In genomic region chr1:213066363-213066762, GRCh38 we compare ENCODE assay signal across 23 cellular contexts. TPM values are rescaled to one million over a fixed set of nuclear protein-coding genes. Genes with fewer than 3 reads are reported as not detected.
DNase-seq lines count a peak whose midpoint lies in the region; ATAC-seq, FAIRE-seq and TF ChIP-seq lines count a peak whose summit lies in the region.
"Had no signal": no experiment of that assay in that cellular context is flagged by ENCODE, and none has a peak within 500 bp of the region (broad histone marks: within the 10 kb centered on the region; RNA-seq: fewer than 3 reads in every experiment).

No MANE protein-coding gene starts in this region.

- no peak for TF ChIP-seq EP300 in K562 (IDR thresholded peaks at IDR 0.05; ENCODE audit: low read length)

- dilution Hi-C loops in IMR-90 (cut with HindIII; ENCODE audit: low sequenced_read_pairs, unreplicated experiment): no loop called here

- no peak overlapping the region for H3K14ac ChIP-seq in IMR-90 (replicated peaks; ENCODE audit: low read depth, low read length)

- H2BK120ac ChIP-seq in IMR-90 (ENCODE audit: low read depth, low read length) (no peak overlapping the region), mesendoderm (ENCODE audit: low read depth, low read length) (no peak overlapping the region)

- no TSS peak for BruUV-seq in IMR-90 (replicated peaks; lab: Mats Ljungman, UMichigan)
- no TSS peak for BruUV-seq in K562 (replicated peaks; lab: Mats Ljungman, UMichigan)

- H3K27ac Mint-ChIP-seq in GM23338: no peak overlapping the region; the same call in 1 of the 2 replicates
- no peak overlapping the region for H3K27ac Mint-ChIP-seq in activated CD8-positive, alpha-beta T cell treated with anti-CD3 and anti-CD28 coated beads, Interleukin-2, amount 10 ng/mL, durations not matched to agents 7 days and 5 days
- H3K27ac Mint-ChIP-seq: CD4-positive, alpha-beta memory T cell had no signal

- H3K4me1 ChIP-seq in GM23338 (ENCODE audit: insufficient read depth): peaks cover 11% of the 10 kb centered on the region
- no peaks in the 10 kb centered on the region for H3K4me1 ChIP-seq in IMR-90 (ENCODE audit: control insufficient read depth, insufficient read depth, low read length)
- H3K4me1 ChIP-seq in K562 (replicated peaks in 1 of 2; ENCODE audit: control insufficient read depth in 2 of 2, insufficient read depth in 2 of 2, low read length in 2 of 2): peaks cover 3 to 32% of the 10 kb centered on the region in 2 experiments; a peak in 4 of 5 replicates
- peaks cover 9% of the 10 kb centered on the region for H3K4me1 ChIP-seq in mesendoderm (ENCODE audit: control insufficient read depth, low read depth, low read length)
- peaks cover 13% of the 10 kb centered on the region for H3K4me1 ChIP-seq in left ventricle myocardium inferior
- H3K4me1 ChIP-seq in vagina: peaks cover 9% of the 10 kb centered on the region

- no peak overlapping the region for H2AFZ ChIP-seq in GM23338
- H2AFZ ChIP-seq in IMR-90 (replicated peaks; ENCODE audit: low read length, poor library complexity): no peak overlapping the region
- no peak overlapping the region for H2AFZ ChIP-seq in K562 (ENCODE audit: low read depth, low read length)

- H2BK15ac ChIP-seq in IMR-90 (ENCODE audit: low read depth, low read length): no peak overlapping the region
- no peak overlapping the region for H2BK15ac ChIP-seq in mesendoderm (replicated peaks; ENCODE audit: low read depth)

- H4K20me1 ChIP-seq in GM23338 (replicated peaks; ENCODE audit: insufficient read depth) (peaks cover 4% of the 10 kb centered on the region; the same call in 1 of the 2 replicates), IMR-90 (ENCODE audit: insufficient read depth, low read length) (peaks cover 10% of the 10 kb centered on the region; the same call in 1 of the 2 replicates), K562 (replicated peaks; ENCODE audit: control insufficient read depth, insufficient read depth, low read length) (peaks cover 7% of the 10 kb centered on the region; the same call in 1 of the 2 replicates)

- H2AK5ac ChIP-seq in IMR-90 (ENCODE audit: low read depth, low read length) (no peak overlapping the region), mesendoderm (ENCODE audit: low read length) (no peak overlapping the region)

- ATAC-seq in GM23338 (peak; percentile 60), IMR-90 (ENCODE audit: low read depth) (no peak), K562 (peak; percentile 5; the same call in 2 of the 3 replicates)
- ATAC-seq in activated CD8-positive, alpha-beta T cell treated with anti-CD3 and anti-CD28 coated beads, Interleukin-2, amount 10 ng/mL, durations not matched to agents 7 days and 5 days: no peak
- ATAC-seq: GM12878, HCT116 had no signal

- H2AK9ac ChIP-seq in IMR-90 (replicated peaks; ENCODE audit: low read depth, low read length, poor library complexity): no peak overlapping the region

- H3K4ac ChIP-seq in IMR-90 (ENCODE audit: low read depth, low read length): no peak overlapping the region
- H3K4ac ChIP-seq in mesendoderm (ENCODE audit: low read depth, low read length): no peak overlapping the region

- no peak overlapping the region for H3K4me3 ChIP-seq in GM23338
- no peak overlapping the region for H3K4me3 ChIP-seq in IMR-90 (ENCODE audit: insufficient read depth, low read depth, low read length)
- H3K4me3 ChIP-seq in K562: no peak overlapping the region
- H3K4me3 ChIP-seq in mesendoderm (ENCODE audit: low read length): no peak overlapping the region
- no peak overlapping the region for H3K4me3 ChIP-seq in left ventricle myocardium inferior
- no peak overlapping the region for H3K4me3 ChIP-seq in vagina
- H3K4me3 ChIP-seq: GM12878 had no signal

- H3K18ac ChIP-seq in IMR-90 (ENCODE audit: low read depth, low read length) (no peak overlapping the region), mesendoderm (ENCODE audit: low read length) (no peak overlapping the region)

- H3K9me3 Mint-ChIP-seq in GM23338: no peaks in the 10 kb centered on the region
- H3K9me3 Mint-ChIP-seq in activated CD8-positive, alpha-beta T cell treated with anti-CD3 and anti-CD28 coated beads, Interleukin-2, amount 10 ng/mL, durations not matched to agents 7 days and 5 days (ENCODE audit: insufficient read depth): no peaks in the 10 kb centered on the region
- H3K9me3 Mint-ChIP-seq: CD4-positive, alpha-beta memory T cell had no signal

- H3K9me1 ChIP-seq in IMR-90 (ENCODE audit: insufficient read depth, low read length) (peaks cover 3% of the 10 kb centered on the region; the same call in 1 of the 2 replicates), K562 (ENCODE audit: control insufficient read depth, insufficient read depth, low read length) (no peaks in the 10 kb centered on the region)

- H3K4me2 ChIP-seq in GM23338 (no peak overlapping the region; the same call in 1 of the 2 replicates), IMR-90 (ENCODE audit: low read depth, low read length) (no peak overlapping the region), K562 (ENCODE audit: insufficient read depth, low read length) (no peak overlapping the region), mesendoderm (ENCODE audit: low read length) (no peak overlapping the region)

- no peaks in the 10 kb centered on the region for H3K36me3 ChIP-seq in GM23338 (ENCODE audit: insufficient read depth)
- H3K36me3 ChIP-seq in IMR-90 (ENCODE audit: control insufficient read depth, insufficient read depth, low read length): no peaks in the 10 kb centered on the region
- H3K36me3 ChIP-seq in K562 (ENCODE audit: control insufficient read depth, insufficient read depth, low read length): no peaks in the 10 kb centered on the region; the same call in 2 of the 3 replicates
- H3K36me3 ChIP-seq in mesendoderm (ENCODE audit: control insufficient read depth, insufficient read depth, low read length): no peaks in the 10 kb centered on the region
- H3K36me3 ChIP-seq in left ventricle myocardium inferior: no peaks in the 10 kb centered on the region
- no peaks in the 10 kb centered on the region for H3K36me3 ChIP-seq in vagina

- intact Hi-C loops in IMR-90 (cut with micrococcal nuclease): no loop called here
- intact Hi-C loops in K562 (cut with micrococcal nuclease): loop anchor here (5.0 kb wide), 1 partner anchor 399 kb away; no protein-coding TSS in a partner anchor
- intact Hi-C loops in left ventricle myocardium inferior (cut with micrococcal nuclease): no loop called here
- intact Hi-C loops in vagina (cut with DNase I): no loop called here

- H3K79me1 ChIP-seq in IMR-90 (ENCODE audit: low read depth in 1 of 2, low read length in 2 of 2) (peaks cover 16 to 33% of the 10 kb centered on the region in 2 experiments), mesendoderm (ENCODE audit: low read length) (peaks cover 5% of the 10 kb centered on the region)

- H4K5ac ChIP-seq in IMR-90 (ENCODE audit: low read depth, low read length): no peak overlapping the region
- no peak overlapping the region for H4K5ac ChIP-seq in mesendoderm (ENCODE audit: low read length)

- H3K4me1 Mint-ChIP-seq in GM23338: peaks cover 20% of the 10 kb centered on the region
- H3K4me1 Mint-ChIP-seq in activated CD8-positive, alpha-beta T cell treated with anti-CD3 and anti-CD28 coated beads, Interleukin-2, amount 10 ng/mL, durations not matched to agents 7 days and 5 days (ENCODE audit: low read depth): peaks cover 15% of the 10 kb centered on the region

- 50% methylated on average over 1 of the region's 2 CpGs; no CpG with 5 or more reads in 1 of the 2 experiments for WGBS in IMR-90 (ENCODE audit: extremely low coverage in 2 of 2, insufficient read length in 1 of 2), 2 experiments
- 35% methylated on average over 2 of the region's 2 CpGs for WGBS in K562 (ENCODE audit: insufficient coverage, low coverage, missing lambda C conversion rate)
- WGBS in mesendoderm (ENCODE audit: extremely low coverage, insufficient coverage, low lambda C conversion rate): no CpG with 5 or more reads among the region's 2 CpGs

- no peaks in the 10 kb centered on the region for H3K36me3 Mint-ChIP-seq in GM23338 (ENCODE audit: low read depth)
- no peaks in the 10 kb centered on the region for H3K36me3 Mint-ChIP-seq in activated CD8-positive, alpha-beta T cell treated with anti-CD3 and anti-CD28 coated beads, Interleukin-2, amount 10 ng/mL, durations not matched to agents 7 days and 5 days (ENCODE audit: low read depth)
- H3K36me3 Mint-ChIP-seq: CD4-positive, alpha-beta memory T cell had no signal

- H2BK5ac ChIP-seq in IMR-90 (ENCODE audit: low read depth, low read length, poor library complexity, severe bottlenecking) (no peak overlapping the region), mesendoderm (ENCODE audit: low read length) (peak overlapping the region; percentile 58)

- H3K27ac ChIP-seq in GM23338 (ENCODE audit: low read depth): no peak overlapping the region
- H3K27ac ChIP-seq in IMR-90 (ENCODE audit: insufficient read depth, low read length): no peak overlapping the region
- no peak overlapping the region for H3K27ac ChIP-seq in K562 (ENCODE audit: extremely low read depth, low read depth, low read length)
- no peak overlapping the region for H3K27ac ChIP-seq in mesendoderm (ENCODE audit: low read depth, low read length)
- H3K27ac ChIP-seq in left ventricle myocardium inferior (replicated peaks): no peak overlapping the region
- H3K27ac ChIP-seq in vagina: no peak overlapping the region

- TF ChIP-seq CTCF in GM23338 (conservative IDR thresholded peaks at IDR 0.05; ENCODE audit: low read depth in 2 of 2) (no peak), IMR-90 (conservative IDR thresholded peaks at IDR 0.05; ENCODE audit: low read depth, low read length) (no peak), K562 (IDR thresholded peaks at IDR 0.05 in 2 of 3, conservative IDR thresholded peaks at IDR 0.05 in 1 of 3; ENCODE audit: insufficient read depth in 2 of 3, low read depth in 1 of 3, low read length in 3 of 3) (no peak), left ventricle myocardium inferior (IDR thresholded peaks at IDR 0.05; ENCODE audit: borderline replicate concordance) (no peak), vagina (IDR thresholded peaks at IDR 0.05) (no peak)

- H3K9me3 ChIP-seq in IMR-90 (ENCODE audit: control insufficient read depth, insufficient read depth, low read length) (no peaks in the 10 kb centered on the region), K562 (replicated peaks; ENCODE audit: control insufficient read depth, insufficient read depth, low read depth, low read length) (no peaks in the 10 kb centered on the region), left ventricle myocardium inferior (replicated peaks) (no peaks in the 10 kb centered on the region), vagina (no peaks in the 10 kb centered on the region)
- H3K9me3 ChIP-seq: Caco-2 had no signal

- H4K91ac ChIP-seq in IMR-90 (ENCODE audit: insufficient read depth, low read depth, low read length): no peak overlapping the region

- no peak overlapping the region for H3K4me3 Mint-ChIP-seq in GM23338
- no peak overlapping the region for H3K4me3 Mint-ChIP-seq in activated CD8-positive, alpha-beta T cell treated with anti-CD3 and anti-CD28 coated beads, Interleukin-2, amount 10 ng/mL, durations not matched to agents 7 days and 5 days
- H3K4me3 Mint-ChIP-seq: CD4-positive, alpha-beta memory T cell had no signal

- H3K9me2 ChIP-seq in GM23338 (ENCODE audit: insufficient read depth): no peaks in the 10 kb centered on the region

- in situ Hi-C loops in IMR-90 (cut with MboI; ENCODE audit: low sequenced_read_pairs) (no loop called here), K562 (cut with MboI) (no loop called here)

- POLR2A ChIA-PET in IMR-90 (lab: Charles Lee; ENCODE audit: unreplicated experiment) (no interaction called here), K562 (lab: Yijun Ruan, JAX) (interaction anchor here (0.6 to 2.8 kb wide), 5 partner anchors 9 to 111 kb away, joined by 3 to 16 read pairs (median 4); no protein-coding TSS in a partner anchor)
- POLR2A ChIA-PET in activated CD8-positive, alpha-beta T cell treated with anti-CD3 and anti-CD28 coated beads, Interleukin-2, amount 10 ng/mL, durations not matched to agents 7 days and 5 days (lab: Charles Lee): no interaction called here

- no peak for FAIRE-seq in K562 (lab: Jason Lieb, UNC)
- FAIRE-seq: GM12878 had no signal

- H2BK20ac ChIP-seq in IMR-90 (ENCODE audit: low read depth, low read length): no peak overlapping the region

- no peak for TF ChIP-seq RAD21 in IMR-90 (IDR thresholded peaks at IDR 0.05; ENCODE audit: low read length)
- TF ChIP-seq RAD21 in K562 (CRISPR knock-in tag; conservative IDR thresholded peaks at IDR 0.05 in 1 of 2, IDR thresholded peaks at IDR 0.05 in 1 of 2): no peak

- no peaks in the 10 kb centered on the region for H3F3A ChIP-seq in GM23338 (replicated peaks; ENCODE audit: low read depth)

- H3K23ac ChIP-seq in IMR-90 (ENCODE audit: low read depth, low read length) (no peak overlapping the region), mesendoderm (ENCODE audit: low read length) (no peak overlapping the region)

- H3K27me3 ChIP-seq in GM23338 (ENCODE audit: insufficient read depth) (no peaks in the 10 kb centered on the region), IMR-90 (ENCODE audit: control insufficient read depth, insufficient read depth, low read length) (no peaks in the 10 kb centered on the region), K562 (ENCODE audit: control insufficient read depth in 2 of 2, insufficient read depth in 2 of 2, low read length in 2 of 2) (no peaks in the 10 kb centered on the region), mesendoderm (ENCODE audit: insufficient read depth, low read length, poor library complexity) (no peaks in the 10 kb centered on the region), left ventricle myocardium inferior (ENCODE audit: low read depth) (no peaks in the 10 kb centered on the region), vagina (no peaks in the 10 kb centered on the region)

- peaks cover 4% of the 10 kb centered on the region for H3K27me3 Mint-ChIP-seq in GM23338 (ENCODE audit: insufficient read depth, low read depth, poor library complexity)
- no peaks in the 10 kb centered on the region for H3K27me3 Mint-ChIP-seq in activated CD8-positive, alpha-beta T cell treated with anti-CD3 and anti-CD28 coated beads, Interleukin-2, amount 10 ng/mL, durations not matched to agents 7 days and 5 days (ENCODE audit: low read depth)
- H3K27me3 Mint-ChIP-seq: CD4-positive, alpha-beta memory T cell had no signal

- peaks cover 47% of the 10 kb centered on the region; the same call in 1 of the 2 replicates for H3K79me2 ChIP-seq in GM23338 (replicated peaks; ENCODE audit: insufficient read depth)
- H3K79me2 ChIP-seq in K562 (ENCODE audit: control insufficient read depth, insufficient read depth, low read length): peaks cover 86% of the 10 kb centered on the region
- H3K79me2 ChIP-seq in mesendoderm (ENCODE audit: control insufficient read depth, insufficient read depth, low read length): no peaks in the 10 kb centered on the region

- H3K56ac ChIP-seq in IMR-90 (ENCODE audit: extremely low read depth, insufficient read depth, low read length) (no peak overlapping the region), mesendoderm (ENCODE audit: low read length) (no peak overlapping the region)

- H4K8ac ChIP-seq in IMR-90 (ENCODE audit: low read depth in 2 of 2, low read length in 2 of 2) (no peak overlapping the region), mesendoderm (ENCODE audit: low read depth, low read length) (no peak overlapping the region)

- peak; percentile 26 for DNase-seq in GM23338 (ENCODE audit: low spot score)
- no peak for DNase-seq in IMR-90
- DNase-seq in K562 (ENCODE audit: extremely low read depth in 1 of 4, low spot score in 3 of 4): no peak
- DNase-seq in mesendoderm: peak; percentile 88
- DNase-seq in left ventricle myocardium inferior: no peak
- no peak for DNase-seq in epidermal melanocyte (ENCODE audit: insufficient read length, low spot score)
- no peak for DNase-seq in activated CD8-positive, alpha-beta T cell treated with anti-CD3 and anti-CD28 coated beads, Interleukin-2, amount 10 ng/mL, durations not matched to agents 7 days and 5 days
- no peak for DNase-seq in vagina (ENCODE audit: extremely low spot score in 2 of 2)
- DNase-seq: Caco-2; CD4-positive, alpha-beta memory T cell; DMS 273 treated with DMSO at 0.1 percent for 48 hours; DMS79 treated with DMSO at 0.1 percent for 48 hours; GOT3; KBM-7; MM.1S; NCI-H1048; NCI-H1417 treated with DMSO at 0.1 percent for 48 hours; NCI-H1930; NCI-H446; NCI-H526; Right ventricle myocardium superior had no signal

- TF ChIP-seq POLR2A in IMR-90 (IDR thresholded peaks at IDR 0.05; ENCODE audit: low read depth, low read length) (no peak), K562 (conservative IDR thresholded peaks at IDR 0.05) (no peak), vagina (IDR thresholded peaks at IDR 0.05) (no peak)

- CTCF ChIA-PET in IMR-90 (lab: Yijun Ruan, JAX): no interaction called here
- CTCF ChIA-PET in K562 (lab: Yijun Ruan, JAX; ENCODE audit: low intra/inter-chr PET ratio): no interaction called here
- CTCF ChIA-PET in activated CD8-positive, alpha-beta T cell treated with anti-CD3 and anti-CD28 coated beads, Interleukin-2, amount 10 ng/mL, durations not matched to agents 7 days and 5 days (lab: Charles Lee): interaction anchor here (1.8 kb wide), 1 partner anchor 10 kb away, joined by 5 read pairs; no protein-coding TSS in a partner anchor

- H3K9ac ChIP-seq in IMR-90 (ENCODE audit: low read depth, low read length): no peak overlapping the region
- no peak overlapping the region for H3K9ac ChIP-seq in K562 (ENCODE audit: insufficient read depth in 1 of 2, low read depth in 2 of 2, low read length in 2 of 2)
- no peak overlapping the region for H3K9ac ChIP-seq in mesendoderm (ENCODE audit: low read length)

RNA-seq across cellular contexts. Expression of gene RPS6KC1, which starts 15.3 kb away (rescaled TPM):
- total RNA-seq in GM23338 (2014; rRNA removed; shearing (Covaris generic)): 21.1 and 24.9 TPM in 2 replicates
- polyA plus RNA-seq in GM23338 (2016; fragmentation: Nextera tagmentation; extraction: Ambion mirVana) (6.2 and 7.9 TPM in 2 replicates), IMR-90 (2012; rRNA removed) (6.0 and 7.9 TPM in 2 replicates), K562 (2011; rRNA removed) (22.1 and 32.8 TPM in 2 replicates), K562 (2014; fragmentation: Illumina TruSeq; extraction: Trizol) (17.0 and 20.9 TPM in 2 replicates), K562 (2014; fragmentation: Nextera tagmentation; extraction: Ambion mirVana) (1 to 10 TPM; 4.3 to 7.6 TPM), K562 (2014; rRNA removed) (15.5 and 16.4 TPM in 2 replicates)
- total RNA-seq in IMR-90 (2012; rRNA removed) (23.7 and 25.8 TPM in 2 replicates), K562 (2014; rRNA removed) (22.0 and 23.6 TPM in 2 replicates), K562 (2014; rRNA removed; fragmentation: Illumina TruSeq; extraction: Trizol) (33.2 and 36.7 TPM in 2 replicates), K562 (2015; rRNA removed; fragmentation: Illumina TruSeq; extraction: Trizol) (30.5 and 34.6 TPM in 2 replicates), K562 (2021) (20.0 and 22.0 TPM in 2 replicates), left ventricle myocardium inferior (9.3 TPM), vagina (14.2 TPM)
- polyA plus RNA-seq in IMR-90 (2012; cell fraction: cytosol; rRNA removed): 1.8 and 2.0 TPM in 2 replicates
- 1.4 and 13.6 TPM in 2 replicates for polyA plus RNA-seq in IMR-90 (2012; cell fraction: nucleus; rRNA removed; ENCODE audit: low replicate concordance)
- total RNA-seq in K562 (2011; cell fraction: chromatin; rRNA removed; ENCODE audit: low replicate concordance): 50.3 and 199 TPM in 2 replicates
- 24.5 and 42.1 TPM in 2 replicates for total RNA-seq in K562 (2011; cell fraction: nucleolus; rRNA removed)
- total RNA-seq in K562 (2011; cell fraction: nucleoplasm; rRNA removed): 77.2 and 100 TPM in 2 replicates
- polyA plus RNA-seq in K562 (2011; cell fraction: cytosol; rRNA removed): 4.9 and 9.6 TPM in 2 replicates
- 31.7 and 48.5 TPM in 2 replicates for polyA plus RNA-seq in K562 (2011; cell fraction: nucleus; rRNA removed)
- 14.2 and 18.0 TPM in 2 replicates for polyA plus RNA-seq in K562 (2012)
- 66.6 and 66.8 TPM in 2 replicates for polyA minus RNA-seq in K562 (2011; rRNA and poly(A)+ RNA removed)
- 15.3 and 18.1 TPM in 2 replicates for polyA minus RNA-seq in K562 (2011; cell fraction: cytosol; rRNA and poly(A)+ RNA removed)
- polyA minus RNA-seq in K562 (2011; cell fraction: nucleus; rRNA and poly(A)+ RNA removed): 61.1 and 83.0 TPM in 2 replicates
- polyA plus RNA-seq in mesendoderm (2013, experiment 1 of 2): 9.9 TPM
- 9.5 TPM for polyA plus RNA-seq in mesendoderm (2013, experiment 2 of 2)
- total RNA-seq in activated CD8-positive, alpha-beta T cell treated with anti-CD3 and anti-CD28 coated beads, Interleukin-2, amount 10 ng/mL, durations not matched to agents 7 days and 5 days: 10 to 100 TPM; 11.8 to 12.5 TPM

RNA-seq across cellular contexts. Expression of gene ANGEL2, which starts 50.7 kb away (rescaled TPM):
- total RNA-seq in GM23338 (2014; rRNA removed; shearing (Covaris generic)): 49.6 and 54.3 TPM in 2 replicates
- polyA plus RNA-seq in GM23338 (2016; fragmentation: Nextera tagmentation; extraction: Ambion mirVana): 14.6 and 15.2 TPM in 2 replicates
- 44.1 and 49.2 TPM in 2 replicates for total RNA-seq in IMR-90 (2012; rRNA removed)
- polyA plus RNA-seq in IMR-90 (2012; rRNA removed): 10.6 and 13.4 TPM in 2 replicates
- polyA plus RNA-seq in IMR-90 (2012; cell fraction: cytosol; rRNA removed): 5.2 and 5.8 TPM in 2 replicates
- polyA plus RNA-seq in IMR-90 (2012; cell fraction: nucleus; rRNA removed; ENCODE audit: low replicate concordance): 7.3 and 32.8 TPM in 2 replicates
- total RNA-seq in K562 (2011; cell fraction: chromatin; rRNA removed; ENCODE audit: low replicate concordance): 60.7 and 192 TPM in 2 replicates
- total RNA-seq in K562 (2011; cell fraction: nucleolus; rRNA removed): 31.0 and 45.0 TPM in 2 replicates
- 76.8 and 89.8 TPM in 2 replicates for total RNA-seq in K562 (2011; cell fraction: nucleoplasm; rRNA removed)
- 29.3 and 29.9 TPM in 2 replicates for total RNA-seq in K562 (2014; rRNA removed)
- total RNA-seq in K562 (2014; rRNA removed; fragmentation: Illumina TruSeq; extraction: Trizol): 30.1 and 32.8 TPM in 2 replicates
- total RNA-seq in K562 (2015; rRNA removed; fragmentation: Illumina TruSeq; extraction: Trizol): 29.7 and 33.6 TPM in 2 replicates
- total RNA-seq in K562 (2021): 26.2 and 27.1 TPM in 2 replicates
- polyA plus RNA-seq in K562 (2011; rRNA removed): 30.8 and 34.6 TPM in 2 replicates
- 9.6 and 17.6 TPM in 2 replicates for polyA plus RNA-seq in K562 (2011; cell fraction: cytosol; rRNA removed)
- polyA plus RNA-seq in K562 (2011; cell fraction: nucleus; rRNA removed): 35.0 and 44.6 TPM in 2 replicates
- 13.0 and 16.1 TPM in 2 replicates for polyA plus RNA-seq in K562 (2012)
- polyA plus RNA-seq in K562 (2014; fragmentation: Illumina TruSeq; extraction: Trizol): 15.4 and 16.9 TPM in 2 replicates
- 10 to 100 TPM in 1 of 2 experiments, 1 to 10 TPM in 1; 6.8 to 10.9 TPM for polyA plus RNA-seq in K562 (2014; fragmentation: Nextera tagmentation; extraction: Ambion mirVana)
- polyA plus RNA-seq in K562 (2014; rRNA removed): 16.2 and 22.3 TPM in 2 replicates
- polyA minus RNA-seq in K562 (2011; rRNA and poly(A)+ RNA removed): 44.7 and 66.2 TPM in 2 replicates
- polyA minus RNA-seq in K562 (2011; cell fraction: cytosol; rRNA and poly(A)+ RNA removed): 15.6 and 22.8 TPM in 2 replicates
- polyA minus RNA-seq in K562 (2011; cell fraction: nucleus; rRNA and poly(A)+ RNA removed): 45.0 and 63.1 TPM in 2 replicates
- polyA plus RNA-seq in mesendoderm (2013, experiment 1 of 2): 20.8 TPM
- 20.1 TPM for polyA plus RNA-seq in mesendoderm (2013, experiment 2 of 2)
- total RNA-seq in left ventricle myocardium inferior: 16.4 TPM
- 10 to 100 TPM; 39.6 to 41.5 TPM for total RNA-seq in activated CD8-positive, alpha-beta T cell treated with anti-CD3 and anti-CD28 coated beads, Interleukin-2, amount 10 ng/mL, durations not matched to agents 7 days and 5 days
- 55.2 TPM for total RNA-seq in vagina

Comparison
In these comparisons a context has a peak if more than half of its experiments do, and no peak if none do; other contexts are left out.
1. ATAC-seq: peak in GM23338 (single experiment) and K562 (single experiment); none in IMR-90 (single experiment) and activated CD8-positive, alpha-beta T cell treated with anti-CD3 and anti-CD28 coated beads, Interleukin-2, amount 10 ng/mL, durations not matched to agents 7 days and 5 days (single experiment).
2. DNase-seq: peak in GM23338 (single experiment) and mesendoderm (single experiment); none in IMR-90 (single experiment), K562 (0 of 4), left ventricle myocardium inferior (single experiment), epidermal melanocyte (single experiment), activated CD8-positive, alpha-beta T cell treated with anti-CD3 and anti-CD28 coated beads, Interleukin-2, amount 10 ng/mL, durations not matched to agents 7 days and 5 days (single experiment) and vagina (0 of 2).